ENCODE assay signal across 17 cellular contexts in genomic region chr17:10435096-10435495, GRCh38. TPM values are rescaled to one million over a fixed set of nuclear protein-coding genes. Genes with fewer than 3 reads are reported as not detected.
"Had no signal": no experiment of that assay in that cellular context is flagged by ENCODE, and none has a peak within 500 bp of the region (broad histone marks: within the 10 kb centered on the region; RNA-seq: fewer than 3 reads in every experiment).

No MANE protein-coding gene starts in this region.

- DNase-seq: activated naive CD4-positive, alpha-beta T cell treated with anti-CD3 and anti-CD28 coated beads for 36 hours; activated T-cell treated with anti-CD3 and anti-CD28 coated beads for 4 hours; heart right ventricle; naive thymus-derived CD8-positive, alpha-beta T cell; retina; T-helper 9 cell had no signal

- H3K4me1 Mint-ChIP-seq: activated T-helper 17 cell treated with anti-CD3 and anti-CD28 coated beads, Interleukin-2, amount 50 U/mL, for 72 hours; naive thymus-derived CD8-positive, alpha-beta T cell; stimulated activated effector memory CD8-positive, alpha-beta T cell treated with anti-CD3 and anti-CD28 coated beads, Interleukin-12 subunit alpha, Interleukin-12 subunit beta, amount 100 ng/mL, for 72 hours had no signal

- H3K36me3 Mint-ChIP-seq: stimulated activated effector memory CD8-positive, alpha-beta T cell treated with anti-CD3 and anti-CD28 coated beads, Interleukin-12 subunit alpha, Interleukin-12 subunit beta, amount 100 ng/mL, for 72 hours had no signal

- H3K27ac ChIP-seq: epithelial cell of prostate, gastroesophageal sphincter, heart right ventricle, vagina had no signal

- H3K4me3 ChIP-seq: gastroesophageal sphincter, heart right ventricle, vagina had no signal

- H3K9me3 ChIP-seq: vagina had no signal

- ATAC-seq: activated CD4-positive, CD25-positive, alpha-beta regulatory T cell treated with anti-CD3 and anti-CD28 coated beads, Interleukin-2, amount 50 U/mL, for 24 hours; activated T-helper 17 cell treated with anti-CD3 and anti-CD28 coated beads, Interleukin-2, amount 50 U/mL, for 72 hours; gastroesophageal sphincter; heart right ventricle; naive thymus-derived CD8-positive, alpha-beta T cell; stimulated activated effector memory CD8-positive, alpha-beta T cell treated with anti-CD3 and anti-CD28 coated beads, Interleukin-12 subunit alpha, Interleukin-12 subunit beta, amount 100 ng/mL, for 72 hours had no signal

- H3K36me3 ChIP-seq: gastroesophageal sphincter, heart right ventricle, vagina had no signal

- H3K4me3 Mint-ChIP-seq: activated naive CD4-positive, alpha-beta T cell treated with anti-CD3 and anti-CD28 coated beads for 36 hours; activated T-helper 17 cell treated with anti-CD3 and anti-CD28 coated beads, Interleukin-2, amount 50 U/mL, for 72 hours; naive thymus-derived CD8-positive, alpha-beta T cell; stimulated activated effector memory CD8-positive, alpha-beta T cell treated with anti-CD3 and anti-CD28 coated beads, Interleukin-12 subunit alpha, Interleukin-12 subunit beta, amount 100 ng/mL, for 72 hours had no signal

- H3K27ac Mint-ChIP-seq: activated naive CD4-positive, alpha-beta T cell treated with anti-CD3 and anti-CD28 coated beads for 36 hours; activated T-helper 17 cell treated with anti-CD3 and anti-CD28 coated beads, Interleukin-2, amount 50 U/mL, for 72 hours; naive thymus-derived CD8-positive, alpha-beta T cell; stimulated activated effector memory CD8-positive, alpha-beta T cell treated with anti-CD3 and anti-CD28 coated beads, Interleukin-12 subunit alpha, Interleukin-12 subunit beta, amount 100 ng/mL, for 72 hours had no signal

- H3K27me3 ChIP-seq: vagina had no signal

- H3K4me1 ChIP-seq: gastroesophageal sphincter, heart right ventricle, vagina had no signal

RNA-seq across cellular contexts. Expression of gene MYH8, which starts 13.3 kb away (rescaled TPM):
- total RNA-seq: activated naive CD4-positive, alpha-beta T cell treated with anti-CD3 and anti-CD28 coated beads for 36 hours; activated T-helper 17 cell treated with anti-CD3 and anti-CD28 coated beads, Interleukin-2, amount 50 U/mL, for 72 hours; astrocyte; dermis microvascular lymphatic vessel endothelial cell; fibroblast of lung; gastroesophageal sphincter; heart right ventricle; lung microvascular endothelial cell; mucosa of gallbladder; naive thymus-derived CD8-positive, alpha-beta T cell; vagina had no signal
- polyA plus RNA-seq: fibroblast of lung; heart right ventricle; naive thymus-derived CD8-positive, alpha-beta T cell had no signal

RNA-seq across cellular contexts. Expression of gene MYH4, which starts 34.3 kb away (rescaled TPM):
- total RNA-seq: activated naive CD4-positive, alpha-beta T cell treated with anti-CD3 and anti-CD28 coated beads for 36 hours; activated T-helper 17 cell treated with anti-CD3 and anti-CD28 coated beads, Interleukin-2, amount 50 U/mL, for 72 hours; astrocyte; dermis microvascular lymphatic vessel endothelial cell; fibroblast of lung; gastroesophageal sphincter; heart right ventricle; lung microvascular endothelial cell; mucosa of gallbladder; naive thymus-derived CD8-positive, alpha-beta T cell; vagina had no signal
- polyA plus RNA-seq: fibroblast of lung; heart right ventricle; naive thymus-derived CD8-positive, alpha-beta T cell had no signal
